ENCODE assay signal across 7 cellular contexts in genomic region chr21:28837426-28837825, GRCh38.
DNase-seq lines count a peak whose midpoint lies in the region; ATAC-seq and TF ChIP-seq lines count a peak whose summit lies in the region.
"Not testable (repeated sequence)": the region's sequence is repeated elsewhere in the genome, so short reads cannot be mapped to it uniquely, and the experiment has no call there.

No MANE protein-coding gene starts in this region.

- H3K9me3 ChIP-seq in KOPT-K1 (ENCODE audit: insufficient read depth, low read length, poor library complexity, severe bottlenecking); thymus (ENCODE audit: control insufficient read depth): not testable (repeated sequence)

- H3K4me1 ChIP-seq in thymus (ENCODE audit: control insufficient read depth, insufficient read depth, low read length), result not testable (repeated sequence)

- peak overlapping the region; percentile 32 for H3K27ac Mint-ChIP-seq in activated CD4-positive, alpha-beta T cell treated with anti-CD3 and anti-CD28 coated beads for 36 hours
- peak overlapping the region; percentile 97 for H3K27ac Mint-ChIP-seq in activated CD8-positive, alpha-beta memory T cell treated with anti-CD3 and anti-CD28 coated beads, Interleukin-2, amount 10 ng/mL, durations not matched to agents 7 days and 5 days
- H3K27ac Mint-ChIP-seq in activated naive CD4-positive, alpha-beta T cell treated with anti-CD3 and anti-CD28 coated beads for 36 hours, result peak overlapping the region; percentile 62
- H3K27ac Mint-ChIP-seq in activated naive CD8-positive, alpha-beta T cell treated with anti-CD3 and anti-CD28 coated beads, Interleukin-2, amount 50 U/mL, for 24 hours, result peak overlapping the region; percentile 55
- peak overlapping the region; percentile 82 to 86 for H3K27ac Mint-ChIP-seq in natural killer cell

- peaks cover 54% of the 10 kb centered on the region for H3K4me1 Mint-ChIP-seq in activated CD4-positive, alpha-beta T cell treated with anti-CD3 and anti-CD28 coated beads for 36 hours
- H3K4me1 Mint-ChIP-seq in activated CD8-positive, alpha-beta memory T cell treated with anti-CD3 and anti-CD28 coated beads, Interleukin-2, amount 10 ng/mL, durations not matched to agents 7 days and 5 days, result peaks cover 58% of the 10 kb centered on the region
- peaks cover 55% of the 10 kb centered on the region for H3K4me1 Mint-ChIP-seq in activated naive CD4-positive, alpha-beta T cell treated with anti-CD3 and anti-CD28 coated beads for 36 hours (ENCODE audit: low read depth)
- H3K4me1 Mint-ChIP-seq in activated naive CD8-positive, alpha-beta T cell treated with anti-CD3 and anti-CD28 coated beads, Interleukin-2, amount 50 U/mL, for 24 hours, result peaks cover 57% of the 10 kb centered on the region
- peaks cover 54 to 55% of the 10 kb centered on the region in 2 donors for H3K4me1 Mint-ChIP-seq in natural killer cell

- TF ChIP-seq CTCF in natural killer cell (IDR thresholded peaks at IDR 0.05), result not testable (repeated sequence)

- not testable (repeated sequence) for H3K36me3 ChIP-seq in KOPT-K1 (ENCODE audit: insufficient read depth, low read length); thymus (ENCODE audit: control insufficient read depth, insufficient read depth)

- WGBS in thymus, result 21% methylated on average over 1 of the region's 1 CpG

- intact Hi-C loops in activated CD4-positive, alpha-beta T cell treated with anti-CD3 and anti-CD28 coated beads for 36 hours (cut with DNase I, micrococcal nuclease), result loop anchor here in 1 of 2 experiments (1.0 to 5.0 kb wide), 3 partner anchors 48 to 185 kb away; partner anchors contain the start of gene USP16
- intact Hi-C loops in activated naive CD4-positive, alpha-beta T cell treated with anti-CD3 and anti-CD28 coated beads for 36 hours (cut with micrococcal nuclease), result loop anchor here (1.0 to 10.0 kb wide), 7 partner anchors 48 to 597 kb away; partner anchors contain the start of gene BACH1
- intact Hi-C loops in natural killer cell (cut with micrococcal nuclease), result loop anchor here (10.0 kb wide), 1 partner anchor 237 kb away; the partner anchor contains the start of gene CCT8

- not testable (repeated sequence) for H3K4me3 Mint-ChIP-seq in activated CD4-positive, alpha-beta T cell treated with anti-CD3 and anti-CD28 coated beads for 36 hours
- H3K4me3 Mint-ChIP-seq in activated CD8-positive, alpha-beta memory T cell treated with anti-CD3 and anti-CD28 coated beads, Interleukin-2, amount 10 ng/mL, durations not matched to agents 7 days and 5 days, result peak overlapping the region; percentile 88
- peak overlapping the region; percentile 28 for H3K4me3 Mint-ChIP-seq in activated naive CD4-positive, alpha-beta T cell treated with anti-CD3 and anti-CD28 coated beads for 36 hours
- H3K4me3 Mint-ChIP-seq in activated naive CD8-positive, alpha-beta T cell treated with anti-CD3 and anti-CD28 coated beads, Interleukin-2, amount 50 U/mL, for 24 hours, result peak overlapping the region; percentile 16
- peak overlapping the region; percentile 45 for H3K4me3 Mint-ChIP-seq in natural killer cell

- POLR2A ChIA-PET in activated CD4-positive, alpha-beta T cell treated with anti-CD3 and anti-CD28 coated beads for 36 hours (lab: Charles Lee), result not testable (repeated sequence)

- H3K27me3 Mint-ChIP-seq in activated CD4-positive, alpha-beta T cell treated with anti-CD3 and anti-CD28 coated beads for 36 hours; activated CD8-positive, alpha-beta memory T cell treated with anti-CD3 and anti-CD28 coated beads, Interleukin-2, amount 10 ng/mL, durations not matched to agents 7 days and 5 days; activated naive CD4-positive, alpha-beta T cell treated with anti-CD3 and anti-CD28 coated beads for 36 hours (ENCODE audit: low read depth); activated naive CD8-positive, alpha-beta T cell treated with anti-CD3 and anti-CD28 coated beads, Interleukin-2, amount 50 U/mL, for 24 hours; natural killer cell (ENCODE audit: low read depth in 2 of 2): not testable (repeated sequence)

- H3K27ac ChIP-seq in KOPT-K1 (ENCODE audit: low read depth, low read length, poor library complexity, severe bottlenecking) (peak overlapping the region; percentile 57), thymus (ENCODE audit: low read depth) (peak overlapping the region; percentile 52)

- H3K9me3 Mint-ChIP-seq in activated CD4-positive, alpha-beta T cell treated with anti-CD3 and anti-CD28 coated beads for 36 hours (ENCODE audit: low read depth); activated CD8-positive, alpha-beta memory T cell treated with anti-CD3 and anti-CD28 coated beads, Interleukin-2, amount 10 ng/mL, durations not matched to agents 7 days and 5 days (ENCODE audit: low read depth); activated naive CD4-positive, alpha-beta T cell treated with anti-CD3 and anti-CD28 coated beads for 36 hours; activated naive CD8-positive, alpha-beta T cell treated with anti-CD3 and anti-CD28 coated beads, Interleukin-2, amount 50 U/mL, for 24 hours; natural killer cell: not testable (repeated sequence)

- not testable (repeated sequence) for H3K36me3 Mint-ChIP-seq in activated CD4-positive, alpha-beta T cell treated with anti-CD3 and anti-CD28 coated beads for 36 hours (ENCODE audit: low read depth); activated naive CD4-positive, alpha-beta T cell treated with anti-CD3 and anti-CD28 coated beads for 36 hours (ENCODE audit: low read depth); activated naive CD8-positive, alpha-beta T cell treated with anti-CD3 and anti-CD28 coated beads, Interleukin-2, amount 50 U/mL, for 24 hours (ENCODE audit: low read depth); natural killer cell
- peaks cover 26% of the 10 kb centered on the region for H3K36me3 Mint-ChIP-seq in activated CD8-positive, alpha-beta memory T cell treated with anti-CD3 and anti-CD28 coated beads, Interleukin-2, amount 10 ng/mL, durations not matched to agents 7 days and 5 days

- CTCF ChIA-PET in activated CD4-positive, alpha-beta T cell treated with anti-CD3 and anti-CD28 coated beads for 36 hours (lab: Charles Lee), result interaction anchor here (0.6 kb wide), 1 partner anchor 102 kb away, joined by 3 read pairs; no protein-coding TSS in a partner anchor
- CTCF ChIA-PET in activated CD8-positive, alpha-beta memory T cell treated with anti-CD3 and anti-CD28 coated beads, Interleukin-2, amount 10 ng/mL, durations not matched to agents 7 days and 5 days (lab: Charles Lee), result interaction anchor here (1.0 to 2.0 kb wide), 3 partner anchors 9 to 15 kb away, joined by 3 to 4 read pairs (median 3); no protein-coding TSS in a partner anchor
- CTCF ChIA-PET in activated naive CD4-positive, alpha-beta T cell treated with anti-CD3 and anti-CD28 coated beads for 36 hours (lab: Charles Lee), result not testable (repeated sequence)

- DNase-seq in activated CD4-positive, alpha-beta T cell treated with anti-CD3 and anti-CD28 coated beads for 36 hours; activated CD8-positive, alpha-beta memory T cell treated with anti-CD3 and anti-CD28 coated beads, Interleukin-2, amount 10 ng/mL, durations not matched to agents 7 days and 5 days; activated naive CD8-positive, alpha-beta T cell treated with anti-CD3 and anti-CD28 coated beads, Interleukin-2, amount 50 U/mL, for 24 hours; natural killer cell: not testable (repeated sequence)
- DNase-seq in activated naive CD4-positive, alpha-beta T cell treated with anti-CD3 and anti-CD28 coated beads for 36 hours, result peak; percentile 12

- H3K4me3 ChIP-seq in thymus (ENCODE audit: low read length), result not testable (repeated sequence)

- ATAC-seq in activated CD4-positive, alpha-beta T cell treated with anti-CD3 and anti-CD28 coated beads for 36 hours; activated CD8-positive, alpha-beta memory T cell treated with anti-CD3 and anti-CD28 coated beads, Interleukin-2, amount 10 ng/mL, durations not matched to agents 7 days and 5 days; activated naive CD8-positive, alpha-beta T cell treated with anti-CD3 and anti-CD28 coated beads, Interleukin-2, amount 50 U/mL, for 24 hours: not testable (repeated sequence)
- ATAC-seq in natural killer cell, result peak in 1 of 3 donors; percentile 29

- not testable (repeated sequence) for H3K27me3 ChIP-seq in thymus (ENCODE audit: control insufficient read depth, insufficient read depth)

Comparison
In these comparisons a context has a peak if more than half of its experiments do, and no peak if none do; other contexts are left out.
1. H3K27ac Mint-ChIP-seq: peak in every context shown above with its lines; median percentile 97 in activated CD8-positive, alpha-beta memory T cell treated with anti-CD3 and anti-CD28 coated beads, Interleukin-2, amount 10 ng/mL, durations not matched to agents 7 days and 5 days; 84 in natural killer cell; 62 in activated naive CD4-positive, alpha-beta T cell treated with anti-CD3 and anti-CD28 coated beads for 36 hours; 55 in activated naive CD8-positive, alpha-beta T cell treated with anti-CD3 and anti-CD28 coated beads, Interleukin-2, amount 50 U/mL, for 24 hours; 32 in activated CD4-positive, alpha-beta T cell treated with anti-CD3 and anti-CD28 coated beads for 36 hours.